Comparison of ENCODE assay signal across 27 cellular contexts in the genomic region with DNA sequence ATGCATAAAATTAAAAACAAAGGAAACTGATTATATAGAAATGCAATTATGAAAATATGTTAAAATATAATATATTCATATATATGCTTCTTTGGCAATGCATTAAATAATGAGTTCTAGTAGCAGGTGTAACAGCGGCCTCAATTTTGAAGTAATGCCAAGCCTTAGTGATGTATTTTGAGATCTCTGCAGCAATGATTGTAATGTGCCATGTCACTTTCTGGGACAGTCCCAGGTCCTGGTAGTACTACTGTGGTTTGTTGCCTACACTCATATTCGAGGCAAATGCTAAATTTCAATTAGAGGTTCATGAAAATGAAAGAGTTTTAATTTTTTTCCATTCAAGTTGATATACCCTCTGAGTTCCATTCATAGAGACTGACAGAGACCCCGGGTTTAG.
"Had no signal": no experiment of that assay in that cellular context is flagged by ENCODE, and none has a peak within 500 bp of the region (broad histone marks: within the 10 kb centered on the region; RNA-seq: fewer than 3 reads in every experiment).

No MANE protein-coding gene starts in this region.

- H3K9me3 ChIP-seq: colonic mucosa, heart right ventricle, left lung, neutrophil, pancreas, stomach, tibial artery had no signal

- H3K4me3 ChIP-seq: colonic mucosa, heart right ventricle, left lung, pancreas, stomach, tibial artery had no signal

- H3K27ac Mint-ChIP-seq: dendritic cell treated with granulocyte-macrophage colony-stimulating factor and Interleukin-4, amounts not matched to agents 40 ng/mL and 50 ng/mL, for 4 days; endodermal cell; natural killer cell; stimulated activated effector memory CD8-positive, alpha-beta T cell treated with anti-CD3 and anti-CD28 coated beads, Interleukin-12 subunit alpha, Interleukin-12 subunit beta, amount 100 ng/mL, for 72 hours; type B pancreatic cell had no signal

- ATAC-seq: esophagus mucosa; heart right ventricle; left cardiac atrium; left lung; natural killer cell; pancreas; sciatic nerve; stimulated activated effector memory CD8-positive, alpha-beta T cell treated with anti-CD3 and anti-CD28 coated beads, Interleukin-12 subunit alpha, Interleukin-12 subunit beta, amount 100 ng/mL, for 72 hours had no signal

- H3K4me3 Mint-ChIP-seq: central memory CD8-positive, alpha-beta T cell; dendritic cell treated with granulocyte-macrophage colony-stimulating factor and Interleukin-4, amounts not matched to agents 40 ng/mL and 50 ng/mL, for 4 days; endodermal cell; natural killer cell; neural crest cell; stimulated activated effector memory CD8-positive, alpha-beta T cell treated with anti-CD3 and anti-CD28 coated beads, Interleukin-12 subunit alpha, Interleukin-12 subunit beta, amount 100 ng/mL, for 72 hours; type B pancreatic cell had no signal

- H3K27ac ChIP-seq: colonic mucosa, epithelial cell of prostate, heart right ventricle, left lung, neutrophil, pancreas, stomach, tibial artery had no signal

- H3K9me3 Mint-ChIP-seq: central memory CD8-positive, alpha-beta T cell; dendritic cell treated with granulocyte-macrophage colony-stimulating factor and Interleukin-4, amounts not matched to agents 40 ng/mL and 50 ng/mL, for 4 days; endodermal cell; natural killer cell; neural crest cell; stimulated activated effector memory CD8-positive, alpha-beta T cell treated with anti-CD3 and anti-CD28 coated beads, Interleukin-12 subunit alpha, Interleukin-12 subunit beta, amount 100 ng/mL, for 72 hours; type B pancreatic cell had no signal

- H3K36me3 ChIP-seq: colonic mucosa, left lung, neutrophil, tibial artery had no signal

- FAIRE-seq: islet of Langerhans, pancreas had no signal

- H3K4me1 ChIP-seq: colonic mucosa had no signal

- H3K36me3 Mint-ChIP-seq: natural killer cell; stimulated activated effector memory CD8-positive, alpha-beta T cell treated with anti-CD3 and anti-CD28 coated beads, Interleukin-12 subunit alpha, Interleukin-12 subunit beta, amount 100 ng/mL, for 72 hours had no signal

- DNase-seq: colonic mucosa; effector CD8-positive, alpha-beta T cell; endodermal cell; glutamatergic neuron; heart right ventricle; hippocampal formation; left cardiac atrium; mesendoderm; midbrain; natural killer cell; stimulated activated CD4-positive, alpha-beta T cell treated with anti-CD3 and anti-CD28 coated beads, Interleukin-2, amount 100 ng/mL, for 24 hours; stimulated activated CD4-positive, alpha-beta T cell treated with anti-CD3 and anti-CD28 coated beads, Interleukin-4, amount 100 ng/mL, for 24 hours; stimulated activated naive CD4-positive, alpha-beta T cell treated with Interleukin-2 at 50 U/mL for 16 hours; stomach; tibial artery had no signal

- H3K4me1 Mint-ChIP-seq: central memory CD8-positive, alpha-beta T cell; endodermal cell; natural killer cell; stimulated activated effector memory CD8-positive, alpha-beta T cell treated with anti-CD3 and anti-CD28 coated beads, Interleukin-12 subunit alpha, Interleukin-12 subunit beta, amount 100 ng/mL, for 72 hours had no signal

- H3K27me3 Mint-ChIP-seq: dendritic cell treated with granulocyte-macrophage colony-stimulating factor and Interleukin-4, amounts not matched to agents 40 ng/mL and 50 ng/mL, for 4 days; type B pancreatic cell had no signal

- H3K27me3 ChIP-seq: colonic mucosa, heart right ventricle, left lung, neutrophil, pancreas, stomach, tibial artery had no signal
